Comparison of ENCODE assay signal across 13 cellular contexts in genomic region chr13:84870190-84870589, GRCh38.
DNase-seq lines count a peak whose midpoint lies in the region; FAIRE-seq and TF ChIP-seq lines count a peak whose summit lies in the region.
"Had no signal": no experiment of that assay in that cellular context is flagged by ENCODE, and none has a peak within 500 bp of the region (broad histone marks: within the 10 kb centered on the region; RNA-seq: fewer than 3 reads in every experiment).

No MANE protein-coding gene starts in this region.

- H3K27ac ChIP-seq in kidney (ENCODE audit: low read depth in 2 of 2, low read length in 2 of 2), result no peak overlapping the region
- H3K27ac ChIP-seq: coronary artery had no signal

- H3K27ac Mint-ChIP-seq in HFFc6 (no peak overlapping the region), nephron progenitor cell (no peak overlapping the region)
- H3K27ac Mint-ChIP-seq in activated naive CD8-positive, alpha-beta T cell treated with anti-CD3 and anti-CD28 coated beads for 36 hours, result no peak overlapping the region
- H3K27ac Mint-ChIP-seq: activated naive CD8-positive, alpha-beta T cell treated with anti-CD3 and anti-CD28 coated beads, Interleukin-2, amount 10 ng/mL, durations not matched to agents 7 days and 5 days had no signal

- FAIRE-seq in kidney (lab: Jason Lieb, UNC) (no peak), RCC 7860 (lab: Jason Lieb, UNC) (no peak)
- FAIRE-seq: G401.6, K562 had no signal

- H3K27me3 Mint-ChIP-seq in HFFc6 (ENCODE audit: insufficient read depth), result peaks cover 2% of the 10 kb centered on the region; the same call in 1 of the 2 replicates
- peaks cover 2% of the 10 kb centered on the region for H3K27me3 Mint-ChIP-seq in nephron progenitor cell (ENCODE audit: low read depth, poor library complexity)
- no peaks in the 10 kb centered on the region for H3K27me3 Mint-ChIP-seq in activated naive CD8-positive, alpha-beta T cell treated with anti-CD3 and anti-CD28 coated beads for 36 hours
- H3K27me3 Mint-ChIP-seq: activated naive CD8-positive, alpha-beta T cell treated with anti-CD3 and anti-CD28 coated beads, Interleukin-2, amount 10 ng/mL, durations not matched to agents 7 days and 5 days had no signal

- no peaks in the 10 kb centered on the region for H3K4me1 ChIP-seq in kidney (ENCODE audit: control insufficient read depth in 1 of 2, insufficient read depth in 1 of 2, low read depth in 1 of 2, low read length in 2 of 2)

- peak overlapping the region; percentile 7; the same call in 1 of the 2 replicates for H3K4me3 Mint-ChIP-seq in HFFc6
- no peak overlapping the region for H3K4me3 Mint-ChIP-seq in nephron progenitor cell
- no peak overlapping the region for H3K4me3 Mint-ChIP-seq in activated naive CD8-positive, alpha-beta T cell treated with anti-CD3 and anti-CD28 coated beads for 36 hours
- H3K4me3 Mint-ChIP-seq: activated naive CD8-positive, alpha-beta T cell treated with anti-CD3 and anti-CD28 coated beads, Interleukin-2, amount 10 ng/mL, durations not matched to agents 7 days and 5 days had no signal

- no peak overlapping the region for H3K9ac ChIP-seq in kidney (ENCODE audit: low read length in 2 of 2)

- no peak overlapping the region for H3K4me3 ChIP-seq in kidney (ENCODE audit: low read length in 2 of 2)
- H3K4me3 ChIP-seq: coronary artery, K562 had no signal

- H3K36me3 ChIP-seq in kidney (ENCODE audit: control insufficient read depth in 1 of 2, insufficient read depth in 2 of 2, low read length in 2 of 2), result no peaks in the 10 kb centered on the region

- no peaks in the 10 kb centered on the region; the same call in 1 of the 2 replicates for H3K36me3 Mint-ChIP-seq in HFFc6 (ENCODE audit: low read depth)
- no peaks in the 10 kb centered on the region for H3K36me3 Mint-ChIP-seq in nephron progenitor cell (ENCODE audit: low read depth)
- H3K36me3 Mint-ChIP-seq in activated naive CD8-positive, alpha-beta T cell treated with anti-CD3 and anti-CD28 coated beads for 36 hours, result no peaks in the 10 kb centered on the region
- H3K36me3 Mint-ChIP-seq: activated naive CD8-positive, alpha-beta T cell treated with anti-CD3 and anti-CD28 coated beads, Interleukin-2, amount 10 ng/mL, durations not matched to agents 7 days and 5 days had no signal

- TF ChIP-seq CTCF in HFFc6 (IDR thresholded peaks at IDR 0.05), result peak; percentile 63
- TF ChIP-seq CTCF in nephron progenitor cell (IDR thresholded peaks at IDR 0.05), result peak; percentile 21
- no peak for TF ChIP-seq CTCF in kidney (IDR thresholded peaks at IDR 0.05; ENCODE audit: borderline replicate concordance, extremely low read depth, insufficient read depth)

- DNase-seq in NOMO-1 treated with DMSO at 0.1 percent for 48 hours (lab: John Stamatoyannopoulos, UW; ENCODE audit: unreplicated experiment) (peak; percentile 21), NOMO-1 treated with dmso at 0.1 percent for 144 hours (lab: John Stamatoyannopoulos, UW; ENCODE audit: unreplicated experiment) (no peak), HFFc6 (peak; percentile 4), RPMI8226 (peak; percentile 25), nephron progenitor cell (no peak), kidney (no peak), RCC 7860 (ENCODE audit: low spot score) (no peak)
- no peak for DNase-seq in activated naive CD8-positive, alpha-beta T cell treated with anti-CD3 and anti-CD28 coated beads for 36 hours
- DNase-seq: activated CD4-positive, alpha-beta T cell treated with anti-CD3 and anti-CD28 coated beads, Interleukin-2, amount 50 U/mL, for 48 hours; activated naive CD8-positive, alpha-beta T cell treated with anti-CD3 and anti-CD28 coated beads, Interleukin-2, amount 10 ng/mL, durations not matched to agents 7 days and 5 days had no signal

- H3K9me3 Mint-ChIP-seq in HFFc6, result no peaks in the 10 kb centered on the region
- peaks cover 10% of the 10 kb centered on the region for H3K9me3 Mint-ChIP-seq in nephron progenitor cell
- H3K9me3 Mint-ChIP-seq in activated naive CD8-positive, alpha-beta T cell treated with anti-CD3 and anti-CD28 coated beads for 36 hours, result no peaks in the 10 kb centered on the region
- H3K9me3 Mint-ChIP-seq: activated naive CD8-positive, alpha-beta T cell treated with anti-CD3 and anti-CD28 coated beads, Interleukin-2, amount 10 ng/mL, durations not matched to agents 7 days and 5 days had no signal

- intact Hi-C loops in kidney (cut with DNase I), result no loop called here

- peaks cover 48% of the 10 kb centered on the region for H3K4me1 Mint-ChIP-seq in HFFc6 (ENCODE audit: low read depth)
- peaks cover 5% of the 10 kb centered on the region for H3K4me1 Mint-ChIP-seq in nephron progenitor cell
- H3K4me1 Mint-ChIP-seq in activated naive CD8-positive, alpha-beta T cell treated with anti-CD3 and anti-CD28 coated beads for 36 hours, result no peaks in the 10 kb centered on the region
- H3K4me1 Mint-ChIP-seq: activated naive CD8-positive, alpha-beta T cell treated with anti-CD3 and anti-CD28 coated beads, Interleukin-2, amount 10 ng/mL, durations not matched to agents 7 days and 5 days had no signal

- H3K9me3 ChIP-seq in kidney (ENCODE audit: control insufficient read depth in 1 of 2, low read length in 2 of 2), result no peaks in the 10 kb centered on the region

Comparison
In these comparisons a context has a peak if more than half of its experiments do, and no peak if none do; other contexts are left out.
1. DNase-seq: peak in NOMO-1 treated with DMSO at 0.1 percent for 48 hours (single experiment), HFFc6 (single experiment) and RPMI8226 (single experiment); none in NOMO-1 treated with dmso at 0.1 percent for 144 hours (single experiment), nephron progenitor cell (single experiment), kidney (single experiment), RCC 7860 (single experiment) and activated naive CD8-positive, alpha-beta T cell treated with anti-CD3 and anti-CD28 coated beads for 36 hours (single experiment).